1 cellular context compared by ENCODE assay signal in genomic region chr1:30707412-30708360, GRCh38.
A peak's percentile ranks its signal among the peaks of the same experiment; 100 is the strongest.
TF ChIP-seq lines count a peak whose summit lies in the region.

No MANE protein-coding gene starts in this region.

TF ChIP-seq in HEK293, 187 proteins besides CTCF, POLR2A, EP300 and RAD21 (continued from another document and continues in another):
- TF ChIP-seq, protein P1, sequence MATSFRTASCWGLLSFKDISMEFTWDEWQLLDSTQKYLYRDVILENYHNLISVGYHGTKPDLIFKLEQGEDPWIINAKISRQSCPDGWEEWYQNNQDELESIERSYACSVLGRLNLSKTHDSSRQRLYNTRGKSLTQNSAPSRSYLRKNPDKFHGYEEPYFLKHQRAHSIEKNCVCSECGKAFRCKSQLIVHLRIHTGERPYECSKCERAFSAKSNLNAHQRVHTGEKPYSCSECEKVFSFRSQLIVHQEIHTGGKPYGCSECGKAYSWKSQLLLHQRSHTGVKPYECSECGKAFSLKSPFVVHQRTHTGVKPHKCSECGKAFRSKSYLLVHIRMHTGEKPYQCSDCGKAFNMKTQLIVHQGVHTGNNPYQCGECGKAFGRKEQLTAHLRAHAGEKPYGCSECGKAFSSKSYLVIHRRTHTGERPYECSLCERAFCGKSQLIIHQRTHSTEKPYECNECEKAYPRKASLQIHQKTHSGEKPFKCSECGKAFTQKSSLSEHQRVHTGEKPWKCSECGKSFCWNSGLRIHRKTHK (tag by site-specific recombination; IDR thresholded peaks at IDR 0.05): no peak
- TF ChIP-seq HOXC10 (CRISPR knock-in tag; IDR thresholded peaks at IDR 0.05): no peak
- TF ChIP-seq ZNF692 (tag by site-specific recombination; IDR thresholded peaks at IDR 0.05): peak; percentile 18; the same call in 1 of the 2 replicates
- peak; percentile 44; the same call in 1 of the 2 replicates for TF ChIP-seq ZFHX2 (tag by site-specific recombination; conservative IDR thresholded peaks at IDR 0.05)
- TF ChIP-seq, protein P2, sequence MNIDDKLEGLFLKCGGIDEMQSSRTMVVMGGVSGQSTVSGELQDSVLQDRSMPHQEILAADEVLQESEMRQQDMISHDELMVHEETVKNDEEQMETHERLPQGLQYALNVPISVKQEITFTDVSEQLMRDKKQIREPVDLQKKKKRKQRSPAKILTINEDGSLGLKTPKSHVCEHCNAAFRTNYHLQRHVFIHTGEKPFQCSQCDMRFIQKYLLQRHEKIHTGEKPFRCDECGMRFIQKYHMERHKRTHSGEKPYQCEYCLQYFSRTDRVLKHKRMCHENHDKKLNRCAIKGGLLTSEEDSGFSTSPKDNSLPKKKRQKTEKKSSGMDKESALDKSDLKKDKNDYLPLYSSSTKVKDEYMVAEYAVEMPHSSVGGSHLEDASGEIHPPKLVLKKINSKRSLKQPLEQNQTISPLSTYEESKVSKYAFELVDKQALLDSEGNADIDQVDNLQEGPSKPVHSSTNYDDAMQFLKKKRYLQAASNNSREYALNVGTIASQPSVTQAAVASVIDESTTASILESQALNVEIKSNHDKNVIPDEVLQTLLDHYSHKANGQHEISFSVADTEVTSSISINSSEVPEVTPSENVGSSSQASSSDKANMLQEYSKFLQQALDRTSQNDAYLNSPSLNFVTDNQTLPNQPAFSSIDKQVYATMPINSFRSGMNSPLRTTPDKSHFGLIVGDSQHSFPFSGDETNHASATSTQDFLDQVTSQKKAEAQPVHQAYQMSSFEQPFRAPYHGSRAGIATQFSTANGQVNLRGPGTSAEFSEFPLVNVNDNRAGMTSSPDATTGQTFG (tag by site-specific recombination; IDR thresholded peaks at IDR 0.05; ENCODE audit: borderline replicate concordance): no peak
- TF ChIP-seq, protein P3, sequence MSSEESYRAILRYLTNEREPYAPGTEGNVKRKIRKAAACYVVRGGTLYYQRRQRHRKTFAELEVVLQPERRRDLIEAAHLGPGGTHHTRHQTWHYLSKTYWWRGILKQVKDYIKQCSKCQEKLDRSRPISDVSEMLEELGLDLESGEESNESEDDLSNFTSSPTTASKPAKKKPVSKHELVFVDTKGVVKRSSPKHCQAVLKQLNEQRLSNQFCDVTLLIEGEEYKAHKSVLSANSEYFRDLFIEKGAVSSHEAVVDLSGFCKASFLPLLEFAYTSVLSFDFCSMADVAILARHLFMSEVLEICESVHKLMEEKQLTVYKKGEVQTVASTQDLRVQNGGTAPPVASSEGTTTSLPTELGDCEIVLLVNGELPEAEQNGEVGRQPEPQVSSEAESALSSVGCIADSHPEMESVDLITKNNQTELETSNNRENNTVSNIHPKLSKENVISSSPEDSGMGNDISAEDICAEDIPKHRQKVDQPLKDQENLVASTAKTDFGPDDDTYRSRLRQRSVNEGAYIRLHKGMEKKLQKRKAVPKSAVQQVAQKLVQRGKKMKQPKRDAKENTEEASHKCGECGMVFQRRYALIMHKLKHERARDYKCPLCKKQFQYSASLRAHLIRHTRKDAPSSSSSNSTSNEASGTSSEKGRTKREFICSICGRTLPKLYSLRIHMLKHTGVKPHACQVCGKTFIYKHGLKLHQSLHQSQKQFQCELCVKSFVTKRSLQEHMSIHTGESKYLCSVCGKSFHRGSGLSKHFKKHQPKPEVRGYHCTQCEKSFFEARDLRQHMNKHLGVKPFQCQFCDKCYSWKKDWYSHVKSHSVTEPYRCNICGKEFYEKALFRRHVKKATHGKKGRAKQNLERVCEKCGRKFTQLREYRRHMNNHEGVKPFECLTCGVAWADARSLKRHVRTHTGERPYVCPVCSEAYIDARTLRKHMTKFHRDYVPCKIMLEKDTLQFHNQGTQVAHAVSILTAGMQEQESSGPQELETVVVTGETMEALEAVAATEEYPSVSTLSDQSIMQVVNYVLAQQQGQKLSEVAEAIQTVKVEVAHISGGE (tag by site-specific recombination; conservative IDR thresholded peaks at IDR 0.05; ENCODE audit: low read depth): no peak
- no peak for TF ChIP-seq OVOL3 (tag by site-specific recombination; IDR thresholded peaks at IDR 0.05)
- TF ChIP-seq ZNF426 (tag by site-specific recombination; IDR thresholded peaks at IDR 0.05): no peak
- TF ChIP-seq ZEB2 (tag by site-specific recombination; IDR thresholded peaks at IDR 0.05): no peak
- TF ChIP-seq ZNF529 (tag by site-specific recombination; IDR thresholded peaks at IDR 0.05; ENCODE audit: insufficient replicate concordance): no peak
- no peak for TF ChIP-seq ZBTB8A (tag by site-specific recombination; IDR thresholded peaks at IDR 0.05)
- TF ChIP-seq ZNF530 (tag by site-specific recombination; IDR thresholded peaks at IDR 0.05; ENCODE audit: low read depth): no peak
- TF ChIP-seq, protein P4, sequence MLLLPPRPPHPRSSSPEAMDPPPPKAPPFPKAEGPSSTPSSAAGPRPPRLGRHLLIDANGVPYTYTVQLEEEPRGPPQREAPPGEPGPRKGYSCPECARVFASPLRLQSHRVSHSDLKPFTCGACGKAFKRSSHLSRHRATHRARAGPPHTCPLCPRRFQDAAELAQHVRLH (tag by site-specific recombination; IDR thresholded peaks at IDR 0.05): no peak
- TF ChIP-seq ZFP3 (tag by site-specific recombination; IDR thresholded peaks at IDR 0.05; ENCODE audit: low read depth): no peak
- TF ChIP-seq ZNF341 (tag by site-specific recombination; IDR thresholded peaks at IDR 0.05; ENCODE audit: low read depth): no peak
- TF ChIP-seq GLIS1 (tag by site-specific recombination; IDR thresholded peaks at IDR 0.05): peak; percentile 43
- TF ChIP-seq ZNF121 (tag by site-specific recombination; IDR thresholded peaks at IDR 0.05): no peak
- no peak for TF ChIP-seq ZNF184 (tag by site-specific recombination; IDR thresholded peaks at IDR 0.05)
- no peak for TF ChIP-seq YY1 (tag by site-specific recombination; IDR thresholded peaks at IDR 0.05)
- no peak for TF ChIP-seq ZNF146 (tag by site-specific recombination; IDR thresholded peaks at IDR 0.05)
- TF ChIP-seq GLI2 (tag by site-specific recombination; IDR thresholded peaks at IDR 0.05; ENCODE audit: borderline replicate concordance, low read depth): no peak
- no peak for TF ChIP-seq AEBP2 (tag by site-specific recombination; IDR thresholded peaks at IDR 0.05; ENCODE audit: borderline replicate concordance)
- no peak for TF ChIP-seq ZNF707 (tag by site-specific recombination; IDR thresholded peaks at IDR 0.05)
- TF ChIP-seq ZNF391 (tag by site-specific recombination; IDR thresholded peaks at IDR 0.05; ENCODE audit: borderline replicate concordance, low read depth): peak; percentile 46; the same call in 1 of the 2 replicates
- TF ChIP-seq, protein P5, sequence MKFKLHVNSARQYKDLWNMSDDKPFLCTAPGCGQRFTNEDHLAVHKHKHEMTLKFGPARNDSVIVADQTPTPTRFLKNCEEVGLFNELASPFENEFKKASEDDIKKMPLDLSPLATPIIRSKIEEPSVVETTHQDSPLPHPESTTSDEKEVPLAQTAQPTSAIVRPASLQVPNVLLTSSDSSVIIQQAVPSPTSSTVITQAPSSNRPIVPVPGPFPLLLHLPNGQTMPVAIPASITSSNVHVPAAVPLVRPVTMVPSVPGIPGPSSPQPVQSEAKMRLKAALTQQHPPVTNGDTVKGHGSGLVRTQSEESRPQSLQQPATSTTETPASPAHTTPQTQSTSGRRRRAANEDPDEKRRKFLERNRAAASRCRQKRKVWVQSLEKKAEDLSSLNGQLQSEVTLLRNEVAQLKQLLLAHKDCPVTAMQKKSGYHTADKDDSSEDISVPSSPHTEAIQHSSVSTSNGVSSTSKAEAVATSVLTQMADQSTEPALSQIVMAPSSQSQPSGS (tag by site-specific recombination; IDR thresholded peaks at IDR 0.05; ENCODE audit: low read depth): no peak
- TF ChIP-seq, protein P6, sequence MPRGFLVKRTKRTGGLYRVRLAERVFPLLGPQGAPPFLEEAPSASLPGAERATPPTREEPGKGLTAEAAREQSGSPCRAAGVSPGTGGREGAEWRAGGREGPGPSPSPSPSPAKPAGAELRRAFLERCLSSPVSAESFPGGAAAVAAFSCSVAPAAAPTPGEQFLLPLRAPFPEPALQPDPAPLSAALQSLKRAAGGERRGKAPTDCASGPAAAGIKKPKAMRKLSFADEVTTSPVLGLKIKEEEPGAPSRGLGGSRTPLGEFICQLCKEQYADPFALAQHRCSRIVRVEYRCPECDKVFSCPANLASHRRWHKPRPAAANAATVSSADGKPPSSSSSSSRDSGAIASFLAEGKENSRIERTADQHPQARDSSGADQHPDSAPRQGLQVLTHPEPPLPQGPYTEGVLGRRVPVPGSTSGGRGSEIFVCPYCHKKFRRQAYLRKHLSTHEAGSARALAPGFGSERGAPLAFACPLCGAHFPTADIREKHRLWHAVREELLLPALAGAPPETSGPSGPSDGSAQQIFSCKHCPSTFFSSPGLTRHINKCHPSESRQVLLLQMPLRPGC (tag by site-specific recombination; IDR thresholded peaks at IDR 0.05): no peak
- no peak for TF ChIP-seq ZNF837 (tag by site-specific recombination; IDR thresholded peaks at IDR 0.05)
- TF ChIP-seq ZNF114 (tag by site-specific recombination; IDR thresholded peaks at IDR 0.05): no peak
- no peak for TF ChIP-seq ZNF792 (tag by site-specific recombination; IDR thresholded peaks at IDR 0.05)
- no peak for TF ChIP-seq ZNF777 (tag by site-specific recombination; IDR thresholded peaks at IDR 0.05; ENCODE audit: borderline replicate concordance)
- no peak for TF ChIP-seq ZNF239 (tag by site-specific recombination; IDR thresholded peaks at IDR 0.05)
- TF ChIP-seq ZNF704 (tag by site-specific recombination; IDR thresholded peaks at IDR 0.05): no peak
- no peak for TF ChIP-seq KLF9 (tag by site-specific recombination; IDR thresholded peaks at IDR 0.05; ENCODE audit: low read depth)
- TF ChIP-seq, protein P7, sequence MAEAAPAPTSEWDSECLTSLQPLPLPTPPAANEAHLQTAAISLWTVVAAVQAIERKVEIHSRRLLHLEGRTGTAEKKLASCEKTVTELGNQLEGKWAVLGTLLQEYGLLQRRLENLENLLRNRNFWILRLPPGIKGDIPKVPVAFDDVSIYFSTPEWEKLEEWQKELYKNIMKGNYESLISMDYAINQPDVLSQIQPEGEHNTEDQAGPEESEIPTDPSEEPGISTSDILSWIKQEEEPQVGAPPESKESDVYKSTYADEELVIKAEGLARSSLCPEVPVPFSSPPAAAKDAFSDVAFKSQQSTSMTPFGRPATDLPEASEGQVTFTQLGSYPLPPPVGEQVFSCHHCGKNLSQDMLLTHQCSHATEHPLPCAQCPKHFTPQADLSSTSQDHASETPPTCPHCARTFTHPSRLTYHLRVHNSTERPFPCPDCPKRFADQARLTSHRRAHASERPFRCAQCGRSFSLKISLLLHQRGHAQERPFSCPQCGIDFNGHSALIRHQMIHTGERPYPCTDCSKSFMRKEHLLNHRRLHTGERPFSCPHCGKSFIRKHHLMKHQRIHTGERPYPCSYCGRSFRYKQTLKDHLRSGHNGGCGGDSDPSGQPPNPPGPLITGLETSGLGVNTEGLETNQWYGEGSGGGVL (tag by site-specific recombination; IDR thresholded peaks at IDR 0.05): no peak
- no peak; the same call in 1 of the 2 replicates for TF ChIP-seq ZNF660 (tag by site-specific recombination; IDR thresholded peaks at IDR 0.05)
- TF ChIP-seq ZNF558 (tag by site-specific recombination; IDR thresholded peaks at IDR 0.05): no peak
- no peak for TF ChIP-seq ZNF670 (tag by site-specific recombination; IDR thresholded peaks at IDR 0.05; ENCODE audit: low read depth)
- no peak for TF ChIP-seq ZNF747 (tag by site-specific recombination; IDR thresholded peaks at IDR 0.05)
- TF ChIP-seq ZFP41 (tag by site-specific recombination; IDR thresholded peaks at IDR 0.05; ENCODE audit: borderline replicate concordance): no peak
- no peak for TF ChIP-seq ZNF223 (tag by site-specific recombination; IDR thresholded peaks at IDR 0.05)
- no peak for TF ChIP-seq ZNF140 (tag by site-specific recombination; IDR thresholded peaks at IDR 0.05)
- peak; percentile 58; the same call in 1 of the 2 replicates for TF ChIP-seq KLF16 (tag by site-specific recombination; IDR thresholded peaks at IDR 0.05)
- TF ChIP-seq KLF8 (tag by site-specific recombination; IDR thresholded peaks at IDR 0.05): no peak
- TF ChIP-seq SALL2 (tag by site-specific recombination; IDR thresholded peaks at IDR 0.05; ENCODE audit: borderline replicate concordance): no peak
- TF ChIP-seq, protein P8, sequence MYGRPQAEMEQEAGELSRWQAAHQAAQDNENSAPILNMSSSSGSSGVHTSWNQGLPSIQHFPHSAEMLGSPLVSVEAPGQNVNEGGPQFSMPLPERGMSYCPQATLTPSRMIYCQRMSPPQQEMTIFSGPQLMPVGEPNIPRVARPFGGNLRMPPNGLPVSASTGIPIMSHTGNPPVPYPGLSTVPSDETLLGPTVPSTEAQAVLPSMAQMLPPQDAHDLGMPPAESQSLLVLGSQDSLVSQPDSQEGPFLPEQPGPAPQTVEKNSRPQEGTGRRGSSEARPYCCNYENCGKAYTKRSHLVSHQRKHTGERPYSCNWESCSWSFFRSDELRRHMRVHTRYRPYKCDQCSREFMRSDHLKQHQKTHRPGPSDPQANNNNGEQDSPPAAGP (tag by site-specific recombination; IDR thresholded peaks at IDR 0.05): peak; percentile 69; the same call in 1 of the 2 replicates
- TF ChIP-seq ZNF248 (tag by site-specific recombination; IDR thresholded peaks at IDR 0.05): no peak
- no peak for TF ChIP-seq SETDB1 (IDR thresholded peaks at IDR 0.05; ENCODE audit: insufficient read length, low read length)
- TF ChIP-seq ZFP37 (tag by site-specific recombination; IDR thresholded peaks at IDR 0.05): no peak
- peak; percentile 31; the same call in 1 of the 2 replicates for TF ChIP-seq IKZF3 (tag by site-specific recombination; IDR thresholded peaks at IDR 0.05)
